20 cellular contexts compared by ENCODE assay signal in the genomic region with DNA sequence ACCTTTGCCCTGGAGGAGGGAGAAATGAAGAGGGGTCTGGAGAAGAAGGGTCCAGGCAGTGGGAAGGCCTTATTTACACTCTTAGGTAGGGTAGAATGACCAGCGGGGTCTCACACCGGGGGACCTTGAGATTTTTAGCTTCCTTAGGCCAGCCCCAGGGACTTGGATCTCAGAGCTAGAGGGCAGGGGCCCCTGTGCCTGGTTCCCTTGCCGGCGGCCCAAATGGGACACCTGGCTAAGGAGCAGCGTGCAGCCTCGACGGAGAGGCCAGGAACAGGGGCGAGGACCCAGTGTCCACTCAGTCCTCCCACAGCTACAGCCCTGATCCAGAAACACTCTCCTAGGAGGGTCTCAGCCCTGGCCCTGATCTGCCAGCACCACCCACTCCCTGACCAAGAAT. TPM values are rescaled to one million over a fixed set of nuclear protein-coding genes. Genes with fewer than 3 reads are reported as not detected.
"Had no signal": no experiment of that assay in that cellular context is flagged by ENCODE, and none has a peak within 500 bp of the region (broad histone marks: within the 10 kb centered on the region; RNA-seq: fewer than 3 reads in every experiment).

No MANE protein-coding gene starts in this region.

- DNase-seq: activated CD4-positive, alpha-beta T cell treated with anti-CD3 and anti-CD28 coated beads, Interleukin-2, amount 50 U/mL, for 1 hour; activated gamma-delta T cell; activated T-cell treated with anti-CD3 and anti-CD28 coated beads, Interleukin-2, amount 50 U/mL, for 1 hour; amygdala; foreskin melanocyte; glutamatergic neuron; hypothalamus; mesendoderm; sigmoid colon; stimulated activated CD4-positive, alpha-beta T cell treated with anti-CD3 and anti-CD28 coated beads, Interleukin-4, amount 100 ng/mL, for 4 hours; stimulated activated naive B cell treated with anti-CD40 and anti-IgM and Interleukin-4, amounts not matched to agents 10 μg/mL and 1 μg/mL and 100 μg/mL, for 72 hours; T-helper 1 cell had no signal

- H3K4me3 Mint-ChIP-seq: activated naive CD8-positive, alpha-beta T cell; naive thymus-derived CD4-positive, alpha-beta T cell; neural progenitor cell; stimulated activated naive B cell treated with anti-CD40 and anti-IgM and Interleukin-4, amounts not matched to agents 10 μg/mL and 1 μg/mL and 100 μg/mL, for 72 hours had no signal

- H3K27me3 ChIP-seq: ovary had no signal

- H3K4me1 ChIP-seq: neural progenitor cell, sigmoid colon had no signal

- H3K27ac Mint-ChIP-seq: activated naive CD8-positive, alpha-beta T cell; naive thymus-derived CD4-positive, alpha-beta T cell; neural progenitor cell; stimulated activated naive B cell treated with anti-CD40 and anti-IgM and Interleukin-4, amounts not matched to agents 10 μg/mL and 1 μg/mL and 100 μg/mL, for 72 hours had no signal

- H3K4me1 Mint-ChIP-seq: neural progenitor cell had no signal

- H3K4me3 ChIP-seq: cardiac muscle cell, dorsolateral prefrontal cortex, neural progenitor cell, ovary, sigmoid colon, thoracic aorta had no signal

- H3K36me3 Mint-ChIP-seq: activated naive CD8-positive, alpha-beta T cell; neural progenitor cell had no signal

- ATAC-seq: naive thymus-derived CD4-positive, alpha-beta T cell; stimulated activated naive B cell treated with anti-CD40 and anti-IgM and Interleukin-4, amounts not matched to agents 10 μg/mL and 1 μg/mL and 100 μg/mL, for 72 hours had no signal

- H3K9me3 ChIP-seq: ovary, sigmoid colon, thoracic aorta had no signal

- H3K27ac ChIP-seq: cardiac muscle cell, dorsolateral prefrontal cortex, epithelial cell of prostate, neural progenitor cell, ovary, sigmoid colon, thoracic aorta had no signal

- H3K36me3 ChIP-seq: cardiac muscle cell, neural progenitor cell, ovary, sigmoid colon, thoracic aorta had no signal

- H3K9me3 Mint-ChIP-seq: neural progenitor cell had no signal

RNA-seq across cellular contexts. Expression of a gene that starts 41.8 kb away (rescaled TPM):
- total RNA-seq: naive thymus-derived CD4-positive, alpha-beta T cell had no signal
